In the genomic region with DNA sequence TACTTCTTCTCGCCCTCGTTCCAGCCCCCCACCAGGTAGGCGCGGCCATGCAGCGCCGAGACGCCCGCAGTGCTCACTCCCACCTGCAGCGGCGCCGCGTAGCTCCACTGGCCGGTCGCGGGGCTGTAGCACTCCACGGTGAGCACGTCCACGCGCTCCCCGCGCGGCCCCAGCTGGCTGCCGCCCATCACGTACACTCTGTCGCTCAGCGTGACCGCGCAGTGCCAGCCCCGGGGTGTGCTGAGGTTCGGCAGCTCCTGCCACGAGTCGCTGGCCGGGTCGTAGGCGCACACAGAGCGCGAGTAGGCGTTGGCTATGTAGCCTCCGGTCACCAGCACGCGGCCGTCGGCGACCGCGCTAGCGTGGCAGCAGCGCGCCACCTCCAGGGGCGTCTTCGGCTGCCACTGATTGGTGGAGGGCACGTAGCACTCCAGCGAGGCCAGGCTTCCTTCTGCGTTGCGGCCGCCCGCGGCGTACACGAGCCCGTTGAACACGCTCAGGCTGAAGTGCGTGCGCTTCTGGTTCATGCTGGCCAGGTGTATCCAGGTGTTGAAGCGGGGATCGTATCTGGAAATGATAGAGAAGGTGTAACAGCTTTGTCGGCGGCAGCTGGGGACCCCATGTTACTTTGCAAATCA, we compare ENCODE assay signal across 1 cellular context.
A peak's percentile ranks its signal among the peaks of the same experiment; 100 is the strongest.
TF ChIP-seq lines count a peak whose summit lies in the region.

No MANE protein-coding gene starts in this region.

TF ChIP-seq in GM12878, 131 proteins besides CTCF, POLR2A, EP300 and RAD21 (continued from another document):
- TF ChIP-seq, protein P1, sequence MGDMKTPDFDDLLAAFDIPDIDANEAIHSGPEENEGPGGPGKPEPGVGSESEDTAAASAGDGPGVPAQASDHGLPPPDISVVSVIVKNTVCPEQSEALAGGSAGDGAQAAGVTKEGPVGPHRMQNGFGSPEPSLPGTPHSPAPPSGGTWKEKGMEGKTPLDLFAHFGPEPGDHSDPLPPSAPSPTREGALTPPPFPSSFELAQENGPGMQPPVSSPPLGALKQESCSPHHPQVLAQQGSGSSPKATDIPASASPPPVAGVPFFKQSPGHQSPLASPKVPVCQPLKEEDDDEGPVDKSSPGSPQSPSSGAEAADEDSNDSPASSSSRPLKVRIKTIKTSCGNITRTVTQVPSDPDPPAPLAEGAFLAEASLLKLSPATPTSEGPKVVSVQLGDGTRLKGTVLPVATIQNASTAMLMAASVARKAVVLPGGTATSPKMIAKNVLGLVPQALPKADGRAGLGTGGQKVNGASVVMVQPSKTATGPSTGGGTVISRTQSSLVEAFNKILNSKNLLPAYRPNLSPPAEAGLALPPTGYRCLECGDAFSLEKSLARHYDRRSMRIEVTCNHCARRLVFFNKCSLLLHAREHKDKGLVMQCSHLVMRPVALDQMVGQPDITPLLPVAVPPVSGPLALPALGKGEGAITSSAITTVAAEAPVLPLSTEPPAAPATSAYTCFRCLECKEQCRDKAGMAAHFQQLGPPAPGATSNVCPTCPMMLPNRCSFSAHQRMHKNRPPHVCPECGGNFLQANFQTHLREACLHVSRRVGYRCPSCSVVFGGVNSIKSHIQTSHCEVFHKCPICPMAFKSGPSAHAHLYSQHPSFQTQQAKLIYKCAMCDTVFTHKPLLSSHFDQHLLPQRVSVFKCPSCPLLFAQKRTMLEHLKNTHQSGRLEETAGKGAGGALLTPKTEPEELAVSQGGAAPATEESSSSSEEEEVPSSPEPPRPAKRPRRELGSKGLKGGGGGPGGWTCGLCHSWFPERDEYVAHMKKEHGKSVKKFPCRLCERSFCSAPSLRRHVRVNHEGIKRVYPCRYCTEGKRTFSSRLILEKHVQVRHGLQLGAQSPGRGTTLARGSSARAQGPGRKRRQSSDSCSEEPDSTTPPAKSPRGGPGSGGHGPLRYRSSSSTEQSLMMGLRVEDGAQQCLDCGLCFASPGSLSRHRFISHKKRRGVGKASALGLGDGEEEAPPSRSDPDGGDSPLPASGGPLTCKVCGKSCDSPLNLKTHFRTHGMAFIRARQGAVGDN (IDR thresholded peaks at IDR 0.05), result peak; percentile 59; the same call in 1 of the 2 replicates
- TF ChIP-seq, protein P2, sequence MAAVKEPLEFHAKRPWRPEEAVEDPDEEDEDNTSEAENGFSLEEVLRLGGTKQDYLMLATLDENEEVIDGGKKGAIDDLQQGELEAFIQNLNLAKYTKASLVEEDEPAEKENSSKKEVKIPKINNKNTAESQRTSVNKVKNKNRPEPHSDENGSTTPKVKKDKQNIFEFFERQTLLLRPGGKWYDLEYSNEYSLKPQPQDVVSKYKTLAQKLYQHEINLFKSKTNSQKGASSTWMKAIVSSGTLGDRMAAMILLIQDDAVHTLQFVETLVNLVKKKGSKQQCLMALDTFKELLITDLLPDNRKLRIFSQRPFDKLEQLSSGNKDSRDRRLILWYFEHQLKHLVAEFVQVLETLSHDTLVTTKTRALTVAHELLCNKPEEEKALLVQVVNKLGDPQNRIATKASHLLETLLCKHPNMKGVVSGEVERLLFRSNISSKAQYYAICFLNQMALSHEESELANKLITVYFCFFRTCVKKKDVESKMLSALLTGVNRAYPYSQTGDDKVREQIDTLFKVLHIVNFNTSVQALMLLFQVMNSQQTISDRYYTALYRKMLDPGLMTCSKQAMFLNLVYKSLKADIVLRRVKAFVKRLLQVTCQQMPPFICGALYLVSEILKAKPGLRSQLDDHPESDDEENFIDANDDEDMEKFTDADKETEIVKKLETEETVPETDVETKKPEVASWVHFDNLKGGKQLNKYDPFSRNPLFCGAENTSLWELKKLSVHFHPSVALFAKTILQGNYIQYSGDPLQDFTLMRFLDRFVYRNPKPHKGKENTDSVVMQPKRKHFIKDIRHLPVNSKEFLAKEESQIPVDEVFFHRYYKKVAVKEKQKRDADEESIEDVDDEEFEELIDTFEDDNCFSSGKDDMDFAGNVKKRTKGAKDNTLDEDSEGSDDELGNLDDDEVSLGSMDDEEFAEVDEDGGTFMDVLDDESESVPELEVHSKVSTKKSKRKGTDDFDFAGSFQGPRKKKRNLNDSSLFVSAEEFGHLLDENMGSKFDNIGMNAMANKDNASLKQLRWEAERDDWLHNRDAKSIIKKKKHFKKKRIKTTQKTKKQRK (IDR thresholded peaks at IDR 0.05; ENCODE audit: low read depth, low read length), result no peak
- TF ChIP-seq BHLHE40 (IDR thresholded peaks at IDR 0.05; ENCODE audit: borderline replicate concordance in 1 of 2, low read depth in 2 of 2, low read length in 1 of 2), result peak in 1 of 2 experiments; percentile 63; a peak in 2 of 4 replicates
- peak; percentile 56 for TF ChIP-seq IKZF1 (conservative IDR thresholded peaks at IDR 0.05)
- TF ChIP-seq, protein P3, sequence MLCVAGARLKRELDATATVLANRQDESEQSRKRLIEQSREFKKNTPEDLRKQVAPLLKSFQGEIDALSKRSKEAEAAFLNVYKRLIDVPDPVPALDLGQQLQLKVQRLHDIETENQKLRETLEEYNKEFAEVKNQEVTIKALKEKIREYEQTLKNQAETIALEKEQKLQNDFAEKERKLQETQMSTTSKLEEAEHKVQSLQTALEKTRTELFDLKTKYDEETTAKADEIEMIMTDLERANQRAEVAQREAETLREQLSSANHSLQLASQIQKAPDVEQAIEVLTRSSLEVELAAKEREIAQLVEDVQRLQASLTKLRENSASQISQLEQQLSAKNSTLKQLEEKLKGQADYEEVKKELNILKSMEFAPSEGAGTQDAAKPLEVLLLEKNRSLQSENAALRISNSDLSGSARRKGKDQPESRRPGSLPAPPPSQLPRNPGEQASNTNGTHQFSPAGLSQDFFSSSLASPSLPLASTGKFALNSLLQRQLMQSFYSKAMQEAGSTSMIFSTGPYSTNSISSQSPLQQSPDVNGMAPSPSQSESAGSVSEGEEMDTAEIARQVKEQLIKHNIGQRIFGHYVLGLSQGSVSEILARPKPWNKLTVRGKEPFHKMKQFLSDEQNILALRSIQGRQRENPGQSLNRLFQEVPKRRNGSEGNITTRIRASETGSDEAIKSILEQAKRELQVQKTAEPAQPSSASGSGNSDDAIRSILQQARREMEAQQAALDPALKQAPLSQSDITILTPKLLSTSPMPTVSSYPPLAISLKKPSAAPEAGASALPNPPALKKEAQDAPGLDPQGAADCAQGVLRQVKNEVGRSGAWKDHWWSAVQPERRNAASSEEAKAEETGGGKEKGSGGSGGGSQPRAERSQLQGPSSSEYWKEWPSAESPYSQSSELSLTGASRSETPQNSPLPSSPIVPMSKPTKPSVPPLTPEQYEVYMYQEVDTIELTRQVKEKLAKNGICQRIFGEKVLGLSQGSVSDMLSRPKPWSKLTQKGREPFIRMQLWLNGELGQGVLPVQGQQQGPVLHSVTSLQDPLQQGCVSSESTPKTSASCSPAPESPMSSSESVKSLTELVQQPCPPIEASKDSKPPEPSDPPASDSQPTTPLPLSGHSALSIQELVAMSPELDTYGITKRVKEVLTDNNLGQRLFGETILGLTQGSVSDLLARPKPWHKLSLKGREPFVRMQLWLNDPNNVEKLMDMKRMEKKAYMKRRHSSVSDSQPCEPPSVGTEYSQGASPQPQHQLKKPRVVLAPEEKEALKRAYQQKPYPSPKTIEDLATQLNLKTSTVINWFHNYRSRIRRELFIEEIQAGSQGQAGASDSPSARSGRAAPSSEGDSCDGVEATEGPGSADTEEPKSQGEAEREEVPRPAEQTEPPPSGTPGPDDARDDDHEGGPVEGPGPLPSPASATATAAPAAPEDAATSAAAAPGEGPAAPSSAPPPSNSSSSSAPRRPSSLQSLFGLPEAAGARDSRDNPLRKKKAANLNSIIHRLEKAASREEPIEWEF (IDR thresholded peaks at IDR 0.05; ENCODE audit: insufficient replicate concordance, low read depth, low read length), result no peak
- peak; percentile 76; the same call in 1 of the 2 replicates for TF ChIP-seq BACH1 (IDR thresholded peaks at IDR 0.05; ENCODE audit: borderline replicate concordance)
- TF ChIP-seq, protein P4, sequence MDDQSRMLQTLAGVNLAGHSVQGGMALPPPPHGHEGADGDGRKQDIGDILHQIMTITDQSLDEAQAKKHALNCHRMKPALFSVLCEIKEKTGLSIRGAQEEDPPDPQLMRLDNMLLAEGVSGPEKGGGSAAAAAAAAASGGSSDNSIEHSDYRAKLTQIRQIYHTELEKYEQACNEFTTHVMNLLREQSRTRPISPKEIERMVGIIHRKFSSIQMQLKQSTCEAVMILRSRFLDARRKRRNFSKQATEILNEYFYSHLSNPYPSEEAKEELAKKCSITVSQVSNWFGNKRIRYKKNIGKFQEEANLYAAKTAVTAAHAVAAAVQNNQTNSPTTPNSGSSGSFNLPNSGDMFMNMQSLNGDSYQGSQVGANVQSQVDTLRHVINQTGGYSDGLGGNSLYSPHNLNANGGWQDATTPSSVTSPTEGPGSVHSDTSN (IDR thresholded peaks at IDR 0.05; ENCODE audit: insufficient replicate concordance, low read depth, low read length), result no peak
- TF ChIP-seq, protein P5, sequence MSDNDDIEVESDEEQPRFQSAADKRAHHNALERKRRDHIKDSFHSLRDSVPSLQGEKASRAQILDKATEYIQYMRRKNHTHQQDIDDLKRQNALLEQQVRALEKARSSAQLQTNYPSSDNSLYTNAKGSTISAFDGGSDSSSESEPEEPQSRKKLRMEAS (IDR thresholded peaks at IDR 0.05; ENCODE audit: low read depth, low read length), result no peak; the same call in 1 of the 2 replicates
- peak; percentile 84 for TF ChIP-seq GATAD2B (conservative IDR thresholded peaks at IDR 0.05; ENCODE audit: low read depth)
- TF ChIP-seq DPF2 (IDR thresholded peaks at IDR 0.05), result 0 out of 2 replicates have a peak, but pooled peaks have one; percentile 40
TF ChIP-seq in GM12878: peak in this region for 7.
